In genomic region chr2:238925281-238925680, GRCh38 we compare ENCODE assay signal across 13 cellular contexts.
DNase-seq lines count a peak whose midpoint lies in the region; ATAC-seq and TF ChIP-seq lines count a peak whose summit lies in the region.
"Had no signal": no experiment of that assay in that cellular context is flagged by ENCODE, and none has a peak within 500 bp of the region (broad histone marks: within the 10 kb centered on the region; RNA-seq: fewer than 3 reads in every experiment).

No MANE protein-coding gene starts in this region.

- H2AFZ ChIP-seq in osteoblast (ENCODE audit: low read length), result no peak overlapping the region
- H2AFZ ChIP-seq: GM23248 had no signal

- no peak overlapping the region for H3K27ac Mint-ChIP-seq in CD4-positive, alpha-beta memory T cell
- H3K27ac Mint-ChIP-seq: CD8-positive, alpha-beta memory T cell had no signal

- no peak for ATAC-seq in left cardiac atrium
- no peak for ATAC-seq in heart right ventricle
- no peak for ATAC-seq in upper lobe of right lung

- no peaks in the 10 kb centered on the region for H3K79me2 ChIP-seq in osteoblast (ENCODE audit: insufficient read depth, low read length)

- POLR2A ChIA-PET in CD4-positive, alpha-beta memory T cell (lab: Charles Lee; ENCODE audit: partially characterized antibody), result no interaction called here

- CTCF ChIA-PET in CD4-positive, alpha-beta memory T cell (lab: Charles Lee; ENCODE audit: partially characterized antibody), result no interaction called here

- intact Hi-C loops in left cardiac atrium (cut with DNase I) (no loop called here), heart right ventricle (cut with DNase I) (no loop called here), upper lobe of right lung (cut with DNase I) (no loop called here)
- intact Hi-C loops in CD4-positive, alpha-beta memory T cell (cut with micrococcal nuclease), result no loop called here

- WGBS in heart right ventricle, 2 donors, result 81 to 84% methylated on average over 13 of the region's 13 CpGs

- H3K9me3 Mint-ChIP-seq in CD4-positive, alpha-beta memory T cell, result peaks cover 0 to 2% (median 0%) of the 10 kb centered on the region in 8 donors
- H3K9me3 Mint-ChIP-seq: CD14-positive monocyte; CD8-positive, alpha-beta memory T cell had no signal

- H3K4me1 ChIP-seq in heart right ventricle (peaks cover 0 to 19% (median 7%) of the 10 kb centered on the region in 9 donors), osteoblast (ENCODE audit: insufficient read depth, low read length) (peaks cover 12% of the 10 kb centered on the region), upper lobe of right lung (no peaks in the 10 kb centered on the region)
- H3K4me1 ChIP-seq in CD4-positive, alpha-beta memory T cell (ENCODE audit: insufficient read depth, low read length), result no peaks in the 10 kb centered on the region
- H3K4me1 ChIP-seq: Caco-2 had no signal

- H4K20me1 ChIP-seq in osteoblast (ENCODE audit: insufficient read depth, low read length), result no peaks in the 10 kb centered on the region

- no peak overlapping the region for H3K4me2 ChIP-seq in osteoblast (ENCODE audit: insufficient read depth, low read length)

- H3K36me3 Mint-ChIP-seq in CD4-positive, alpha-beta memory T cell, result no peaks in the 10 kb centered on the region
- H3K36me3 Mint-ChIP-seq: CD14-positive monocyte; CD8-positive, alpha-beta memory T cell had no signal

- no peak overlapping the region for H3K4me3 ChIP-seq in heart right ventricle
- H3K4me3 ChIP-seq in osteoblast (ENCODE audit: insufficient read depth, low read length), result no peak overlapping the region
- H3K4me3 ChIP-seq in upper lobe of right lung, result no peak overlapping the region
- H3K4me3 ChIP-seq in CD4-positive, alpha-beta memory T cell (ENCODE audit: low read length in 2 of 2), result no peak overlapping the region
- H3K4me3 ChIP-seq: GM23248 had no signal

- no peaks in the 10 kb centered on the region for H3K4me1 Mint-ChIP-seq in CD4-positive, alpha-beta memory T cell
- H3K4me1 Mint-ChIP-seq: CD14-positive monocyte; CD8-positive, alpha-beta memory T cell had no signal

- H3K36me3 ChIP-seq in heart right ventricle, result no peaks in the 10 kb centered on the region
- no peaks in the 10 kb centered on the region for H3K36me3 ChIP-seq in osteoblast (ENCODE audit: insufficient read depth, low read length)
- no peaks in the 10 kb centered on the region for H3K36me3 ChIP-seq in upper lobe of right lung
- no peaks in the 10 kb centered on the region for H3K36me3 ChIP-seq in CD4-positive, alpha-beta memory T cell (ENCODE audit: insufficient read depth, low read length)

- DNase-seq in activated effector memory CD4-positive, alpha-beta T cell treated with anti-CD3 and anti-CD28 coated beads, Interleukin-2, amount 50 U/mL, for 16 hours, result peak; percentile 31
- no peak for DNase-seq in activated effector memory CD4-positive, alpha-beta T cell treated with Interleukin-2 at 50 U/mL for 16 hours
- DNase-seq in left cardiac atrium (peak; percentile 15), heart right ventricle (no peak), osteoblast (ENCODE audit: insufficient read length, low spot score, missing footprints) (peak; percentile 76), upper lobe of right lung (peak; percentile 48)
- DNase-seq in CD4-positive, alpha-beta memory T cell, result no peak
- DNase-seq in activated CD8-positive, alpha-beta memory T cell treated with anti-CD3 and anti-CD28 coated beads for 24 hours, result no peak
- DNase-seq: Caco-2, GM23248 had no signal

- no peak overlapping the region for H3K4me3 Mint-ChIP-seq in CD4-positive, alpha-beta memory T cell
- H3K4me3 Mint-ChIP-seq: CD14-positive monocyte; CD8-positive, alpha-beta memory T cell had no signal

- H3K27me3 Mint-ChIP-seq in CD4-positive, alpha-beta memory T cell, result peaks cover 13 to 25% of the 10 kb centered on the region in 2 donors

- no peaks in the 10 kb centered on the region for H3K9me3 ChIP-seq in heart right ventricle
- H3K9me3 ChIP-seq in osteoblast (ENCODE audit: low read depth, low read length), result no peaks in the 10 kb centered on the region
- no peaks in the 10 kb centered on the region for H3K9me3 ChIP-seq in upper lobe of right lung
- no peaks in the 10 kb centered on the region for H3K9me3 ChIP-seq in CD4-positive, alpha-beta memory T cell (ENCODE audit: control insufficient read depth in 1 of 2, low read length in 2 of 2)
- H3K9me3 ChIP-seq: Caco-2 had no signal

- H3K27ac ChIP-seq in heart right ventricle, result no peak overlapping the region
- H3K27ac ChIP-seq in osteoblast (ENCODE audit: low read depth, low read length), result no peak overlapping the region
- no peak overlapping the region for H3K27ac ChIP-seq in upper lobe of right lung
- no peak overlapping the region for H3K27ac ChIP-seq in CD4-positive, alpha-beta memory T cell (ENCODE audit: low read depth, low read length)
- H3K27ac ChIP-seq: 22Rv1, GM23248 had no signal

- H3K27me3 ChIP-seq in heart right ventricle (peaks cover 0 to 48% (median 22%) of the 10 kb centered on the region in 7 donors), osteoblast (ENCODE audit: insufficient read depth, low read length) (peaks cover 3% of the 10 kb centered on the region), upper lobe of right lung (no peaks in the 10 kb centered on the region)
- H3K27me3 ChIP-seq in CD4-positive, alpha-beta memory T cell (ENCODE audit: insufficient read depth, low read length), result no peaks in the 10 kb centered on the region

- TF ChIP-seq CTCF in heart right ventricle (IDR thresholded peaks at IDR 0.05), result no peak
- no peak for TF ChIP-seq CTCF in osteoblast (IDR thresholded peaks at IDR 0.05; ENCODE audit: extremely low read depth, low read depth, low read length)
- no peak for TF ChIP-seq CTCF in upper lobe of right lung (IDR thresholded peaks at IDR 0.05)

Comparison
In these comparisons a context has a peak if more than half of its experiments do, and no peak if none do; other contexts are left out.
1. DNase-seq: peak in activated effector memory CD4-positive, alpha-beta T cell treated with anti-CD3 and anti-CD28 coated beads, Interleukin-2, amount 50 U/mL, for 16 hours (single experiment), left cardiac atrium (single experiment), osteoblast (single experiment) and upper lobe of right lung (single experiment); none in activated effector memory CD4-positive, alpha-beta T cell treated with Interleukin-2 at 50 U/mL for 16 hours (single experiment), heart right ventricle (0 of 2), CD4-positive, alpha-beta memory T cell (0 of 5) and activated CD8-positive, alpha-beta memory T cell treated with anti-CD3 and anti-CD28 coated beads for 24 hours (single experiment).